Comparison of ENCODE assay signal across 9 cellular contexts in genomic region chr12:64583395-64584172, GRCh38. TPM values are rescaled to one million over a fixed set of nuclear protein-coding genes. Genes with fewer than 3 reads are reported as not detected.
A peak's percentile ranks its signal among the peaks of the same experiment; 100 is the strongest.
DNase-seq lines count a peak whose midpoint lies in the region; ATAC-seq and TF ChIP-seq lines count a peak whose summit lies in the region.
"Had no signal": no experiment of that assay in that cellular context is flagged by ENCODE, and none has a peak within 500 bp of the region (broad histone marks: within the 10 kb centered on the region; RNA-seq: fewer than 3 reads in every experiment).

No MANE protein-coding gene starts in this region.

- no peaks in the 10 kb centered on the region for H3K27me3 ChIP-seq in testis

- H3K36me3 ChIP-seq in testis (ENCODE audit: low read depth, missing control alignments): no peaks in the 10 kb centered on the region

- CTCF ChIA-PET in activated CD8-positive, alpha-beta T cell treated with anti-CD3 and anti-CD28 coated beads, Interleukin-2, amount 10 ng/mL, durations not matched to agents 7 days and 5 days (lab: Charles Lee): interaction anchor here (0.7 to 1.9 kb wide), 8 partner anchors 13 to 218 kb away, joined by 3 to 7 read pairs (median 3); no protein-coding TSS in a partner anchor

- peaks cover 20% of the 10 kb centered on the region for H3K4me1 ChIP-seq in testis

- H3K4me3 ChIP-seq in testis: no peak overlapping the region

- H3K27ac ChIP-seq in testis: peak overlapping the region in 1 of 2 donors; percentile 30

- no peak for TF ChIP-seq CTCF in testis (IDR thresholded peaks at IDR 0.05)

- no peak for TF ChIP-seq POLR2A in testis (IDR thresholded peaks at IDR 0.05)

- H3K27ac Mint-ChIP-seq in activated T-cell treated with anti-CD3 and anti-CD28 coated beads, Interleukin-2, amount 50 U/mL, for 72 hours: peak overlapping the region; percentile 92
- peak overlapping the region; percentile 37 for H3K27ac Mint-ChIP-seq in activated CD8-positive, alpha-beta T cell treated with anti-CD3 and anti-CD28 coated beads, Interleukin-2, amount 10 ng/mL, durations not matched to agents 7 days and 5 days

- no peaks in the 10 kb centered on the region for H3K27me3 Mint-ChIP-seq in activated T-cell treated with anti-CD3 and anti-CD28 coated beads, Interleukin-2, amount 50 U/mL, for 72 hours (ENCODE audit: low read depth)
- H3K27me3 Mint-ChIP-seq in activated CD8-positive, alpha-beta T cell treated with anti-CD3 and anti-CD28 coated beads, Interleukin-2, amount 10 ng/mL, durations not matched to agents 7 days and 5 days (ENCODE audit: low read depth): peaks cover 4% of the 10 kb centered on the region

- peaks cover 25% of the 10 kb centered on the region for H3K4me1 Mint-ChIP-seq in activated T-cell treated with anti-CD3 and anti-CD28 coated beads, Interleukin-2, amount 50 U/mL, for 72 hours (ENCODE audit: low read depth)
- peaks cover 17% of the 10 kb centered on the region for H3K4me1 Mint-ChIP-seq in activated CD8-positive, alpha-beta T cell treated with anti-CD3 and anti-CD28 coated beads, Interleukin-2, amount 10 ng/mL, durations not matched to agents 7 days and 5 days (ENCODE audit: low read depth)

- no peaks in the 10 kb centered on the region for H3K36me3 Mint-ChIP-seq in activated T-cell treated with anti-CD3 and anti-CD28 coated beads, Interleukin-2, amount 50 U/mL, for 72 hours (ENCODE audit: insufficient read depth in 2 of 2)
- H3K36me3 Mint-ChIP-seq in activated CD8-positive, alpha-beta T cell treated with anti-CD3 and anti-CD28 coated beads, Interleukin-2, amount 10 ng/mL, durations not matched to agents 7 days and 5 days (ENCODE audit: low read depth): no peaks in the 10 kb centered on the region

- H3K9me3 Mint-ChIP-seq in activated T-cell treated with anti-CD3 and anti-CD28 coated beads, Interleukin-2, amount 50 U/mL, for 72 hours: no peaks in the 10 kb centered on the region
- no peaks in the 10 kb centered on the region for H3K9me3 Mint-ChIP-seq in activated CD8-positive, alpha-beta T cell treated with anti-CD3 and anti-CD28 coated beads, Interleukin-2, amount 10 ng/mL, durations not matched to agents 7 days and 5 days (ENCODE audit: insufficient read depth)

- WGBS in testis, 2 donors: 43 to 45% methylated on average over 13 of the region's 13 CpGs

- no peak for DNase-seq in activated T-cell treated with anti-CD3 and anti-CD28 coated beads, Interleukin-2, amount 50 U/mL, for 72 hours
- DNase-seq in activated T-cell treated with anti-CD3 and anti-CD28 coated beads, Interleukin-2, amount 50 U/mL, for 1 hour: no peak
- no peak for DNase-seq in activated CD8-positive, alpha-beta T cell treated with anti-CD3 and anti-CD28 coated beads, Interleukin-2, amount 10 ng/mL, durations not matched to agents 7 days and 5 days
- DNase-seq in iris pigment epithelial cell (ENCODE audit: low read depth): peak; percentile 70
- DNase-seq in testis: peak; percentile 22
- DNase-seq in NK-92 treated with Interleukin-12 subunit alpha and Interleukin-12 subunit beta, amount 100 ng/mL, for 24 hours (lab: John Stamatoyannopoulos, UW): no peak
- DNase-seq in stimulated activated CD4-positive, alpha-beta T cell treated with anti-CD3 and anti-CD28 coated beads, Interleukin-1b, Interleukin-23, amount 100 ng/mL, for 48 hours: no peak
- DNase-seq: C1 segment of cervical spinal cord had no signal

- POLR2A ChIA-PET in activated CD8-positive, alpha-beta T cell treated with anti-CD3 and anti-CD28 coated beads, Interleukin-2, amount 10 ng/mL, durations not matched to agents 7 days and 5 days (lab: Charles Lee): interaction anchor here (0.7 kb wide), 1 partner anchor 26 kb away, joined by 3 read pairs; no protein-coding TSS in a partner anchor

- no peak for ATAC-seq in activated T-cell treated with anti-CD3 and anti-CD28 coated beads, Interleukin-2, amount 50 U/mL, for 72 hours (replicated peaks in 1 of 2)
- ATAC-seq in activated CD8-positive, alpha-beta T cell treated with anti-CD3 and anti-CD28 coated beads, Interleukin-2, amount 10 ng/mL, durations not matched to agents 7 days and 5 days: no peak
- ATAC-seq in GM21381 (IDR thresholded peaks at IDR 0.05; ENCODE audit: unreplicated experiment): no peak

- H3K9me3 ChIP-seq in testis: no peaks in the 10 kb centered on the region

- intact Hi-C loops in testis (cut with DNase I; ENCODE audit: low total_unique reads): no loop called here

- peak overlapping the region; percentile 71 to 76 for H3K4me3 Mint-ChIP-seq in activated T-cell treated with anti-CD3 and anti-CD28 coated beads, Interleukin-2, amount 50 U/mL, for 72 hours
- no peak overlapping the region for H3K4me3 Mint-ChIP-seq in activated CD8-positive, alpha-beta T cell treated with anti-CD3 and anti-CD28 coated beads, Interleukin-2, amount 10 ng/mL, durations not matched to agents 7 days and 5 days

RNA-seq across cellular contexts. Expression of gene RASSF3, which starts 26.7 kb away (rescaled TPM):
- total RNA-seq in activated T-cell treated with anti-CD3 and anti-CD28 coated beads, Interleukin-2, amount 50 U/mL, for 72 hours: 10 to 100 TPM; 40.3 to 42.4 TPM
- 10 to 100 TPM; 61.7 to 63.7 TPM for total RNA-seq in activated CD8-positive, alpha-beta T cell treated with anti-CD3 and anti-CD28 coated beads, Interleukin-2, amount 10 ng/mL, durations not matched to agents 7 days and 5 days
- total RNA-seq in testis: 10 to 100 TPM; 20.3 to 26.4 TPM
- 27.5 TPM for polyA plus RNA-seq in testis (ENCODE audit: insufficient read depth, low read depth, low replicate concordance)

Comparison
In these comparisons a context has a peak if more than half of its experiments do, and no peak if none do; other contexts are left out.
1. DNase-seq: peak in iris pigment epithelial cell (single experiment) and testis (single experiment); none in activated T-cell treated with anti-CD3 and anti-CD28 coated beads, Interleukin-2, amount 50 U/mL, for 72 hours (0 of 2), activated T-cell treated with anti-CD3 and anti-CD28 coated beads, Interleukin-2, amount 50 U/mL, for 1 hour (single experiment), activated CD8-positive, alpha-beta T cell treated with anti-CD3 and anti-CD28 coated beads, Interleukin-2, amount 10 ng/mL, durations not matched to agents 7 days and 5 days (single experiment), NK-92 treated with Interleukin-12 subunit alpha and Interleukin-12 subunit beta, amount 100 ng/mL, for 24 hours (single experiment) and stimulated activated CD4-positive, alpha-beta T cell treated with anti-CD3 and anti-CD28 coated beads, Interleukin-1b, Interleukin-23, amount 100 ng/mL, for 48 hours (single experiment).